18 cellular contexts compared by ENCODE assay signal in the genomic region with DNA sequence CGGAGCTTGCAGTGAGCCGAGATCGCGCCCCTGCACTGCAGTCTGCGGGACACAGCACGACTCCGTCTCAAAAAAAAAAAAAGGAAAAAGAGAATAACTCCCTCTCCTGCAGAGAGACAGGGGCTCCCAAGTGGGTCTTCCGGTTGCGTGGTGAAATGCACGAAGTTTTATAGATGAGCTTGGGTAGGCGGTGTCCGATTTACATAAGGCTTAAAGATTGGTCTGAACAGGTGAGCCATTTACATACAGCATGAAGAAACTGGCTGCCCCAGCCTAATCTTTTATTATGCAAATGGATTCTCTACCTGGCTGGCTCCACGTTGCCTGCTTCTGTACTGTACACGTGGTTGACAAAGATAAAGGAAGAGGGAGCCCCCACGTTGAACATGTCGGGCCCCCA. TPM values are rescaled to one million over a fixed set of nuclear protein-coding genes. Genes with fewer than 3 reads are reported as not detected.
A peak's percentile ranks its signal among the peaks of the same experiment; 100 is the strongest.
DNase-seq lines count a peak whose midpoint lies in the region; ATAC-seq, FAIRE-seq and TF ChIP-seq lines count a peak whose summit lies in the region.
"Had no signal": no experiment of that assay in that cellular context is flagged by ENCODE, and none has a peak within 500 bp of the region (broad histone marks: within the 10 kb centered on the region; RNA-seq: fewer than 3 reads in every experiment).

No MANE protein-coding gene starts in this region.

- H3K27ac ChIP-seq in esophagus (ENCODE audit: low read depth in 2 of 2, low read length in 1 of 2) (no peak overlapping the region), pancreas (no peak overlapping the region), OCI-LY7 (ENCODE audit: low read depth, low read length, poor library complexity, severe bottlenecking) (no peak overlapping the region)
- H3K27ac ChIP-seq: coronary artery had no signal

- CTCF ChIA-PET in HEK293T (lab: Yijun Ruan, JAX) (no interaction called here), OCI-LY7 (lab: Charles Lee; ENCODE audit: unreplicated experiment) (no interaction called here)

- no peak for FAIRE-seq in pancreas (lab: Jason Lieb, UNC)

- H2AFZ ChIP-seq in OCI-LY7 (ENCODE audit: low read length), result no peak overlapping the region

- ATAC-seq in pancreas, result peak in 3 of 4 donors; percentile 74 to 86 (median 79)
- ATAC-seq: activated naive CD8-positive, alpha-beta T cell treated with anti-CD3 and anti-CD28 coated beads, Interleukin-2, amount 50 U/mL, for 24 hours; left lobe of liver had no signal

- no peaks in the 10 kb centered on the region for H3K9me2 ChIP-seq in OCI-LY7 (ENCODE audit: insufficient read depth, low read length)

- no peaks in the 10 kb centered on the region for H3K79me2 ChIP-seq in OCI-LY7 (ENCODE audit: insufficient read depth, low read depth, low read length)

- H3K36me3 ChIP-seq in esophagus (ENCODE audit: control insufficient read depth in 2 of 2, insufficient read depth in 2 of 2, low read length in 1 of 2) (no peaks in the 10 kb centered on the region), pancreas (no peaks in the 10 kb centered on the region), OCI-LY7 (ENCODE audit: insufficient read depth, low read length) (no peaks in the 10 kb centered on the region)

- H3K27me3 ChIP-seq in esophagus (ENCODE audit: control insufficient read depth in 1 of 2, insufficient read depth in 2 of 2, low read length in 2 of 2) (no peaks in the 10 kb centered on the region), pancreas (no peaks in the 10 kb centered on the region)

- WGBS in esophagus, 2 donors, result 30 to 31% methylated on average over 16 of the region's 16 CpGs
- 14 to 15% methylated on average over 15 to 16 of the region's 16 CpGs for WGBS in pancreas, 2 donors

- DNase-seq in HEK293T (ENCODE audit: extremely low spot score) (no peak), NCI-H2196 treated with DMSO at 0.1 percent for 48 hours (lab: John Stamatoyannopoulos, UW; ENCODE audit: unreplicated experiment) (peak; percentile 58), pancreas (no peak), HCEC 1CT (no peak), NCI-H510A treated with DMSO at 0.1 percent for 48 hours (lab: John Stamatoyannopoulos, UW) (no peak), putamen (ENCODE audit: low spot score) (no peak), OCI-LY7 (ENCODE audit: low spot score) (no peak)
- DNase-seq: activated naive CD8-positive, alpha-beta T cell treated with anti-CD3 and anti-CD28 coated beads, Interleukin-2, amount 50 U/mL, for 24 hours; CD4-positive, CD25-positive, alpha-beta regulatory T cell; NCI-H1694; RPMI8226; stimulated activated CD4-positive, alpha-beta T cell treated with anti-CD3 and anti-CD28 coated beads, Interleukin-2, amount 100 ng/mL, for 48 hours; stimulated activated naive CD4-positive, alpha-beta T cell treated with Interleukin-2 at 50 U/mL for 16 hours; T-helper 9 cell had no signal

- no peak overlapping the region for H3K4me2 ChIP-seq in OCI-LY7 (ENCODE audit: low read length)

- H4K20me1 ChIP-seq in OCI-LY7 (ENCODE audit: insufficient read depth, low read length), result no peaks in the 10 kb centered on the region

- no TSS peak for BruUV-seq in OCI-LY7 (replicated peaks; lab: Mats Ljungman, UMichigan)

- intact Hi-C loops in pancreas (cut with DNase I) (no loop called here), OCI-LY7 (cut with micrococcal nuclease; ENCODE audit: unreplicated experiment) (no loop called here)

- TF ChIP-seq CTCF in pancreas (IDR thresholded peaks at IDR 0.05) (no peak), OCI-LY7 (conservative IDR thresholded peaks at IDR 0.05; ENCODE audit: low read length) (no peak)

- H3K4me1 ChIP-seq in esophagus (ENCODE audit: control insufficient read depth in 2 of 2, insufficient read depth in 2 of 2, low read length in 1 of 2) (no peaks in the 10 kb centered on the region), pancreas (no peaks in the 10 kb centered on the region), OCI-LY7 (ENCODE audit: insufficient read depth, low read length, poor library complexity, severe bottlenecking) (no peaks in the 10 kb centered on the region)

- peak overlapping the region; percentile 7 to 33 for H3K4me3 ChIP-seq in esophagus (ENCODE audit: low read depth in 1 of 2, low read length in 2 of 2)
- peak overlapping the region in 1 of 4 donors; percentile 4 for H3K4me3 ChIP-seq in pancreas
- H3K4me3 ChIP-seq in OCI-LY7 (ENCODE audit: low read depth, low read length, poor library complexity, severe bottlenecking), result no peak overlapping the region
- H3K4me3 ChIP-seq: coronary artery had no signal

- H3K9me3 ChIP-seq in esophagus (ENCODE audit: control insufficient read depth in 2 of 2, insufficient read depth in 1 of 2, low read depth in 1 of 2, low read length in 1 of 2), result peaks cover 0 to 2% of the 10 kb centered on the region in 2 donors
- H3K9me3 ChIP-seq in pancreas, result no peaks in the 10 kb centered on the region
- H3K9me3 ChIP-seq in OCI-LY7 (ENCODE audit: low read length), result no peaks in the 10 kb centered on the region

- POLR2A ChIA-PET in HEK293T (lab: Yijun Ruan, JAX) (interaction anchor here (1.3 kb wide), 1 partner anchor 367 kb away, joined by 3 read pairs; a partner anchor contains a TSS), OCI-LY7 (lab: Charles Lee) (no interaction called here)

TF ChIP-seq in HEK293T, 16 proteins besides CTCF, POLR2A, EP300 and RAD21:
- no peak for TF ChIP-seq FOXM1 (IDR thresholded peaks at IDR 0.05; ENCODE audit: borderline replicate concordance)
- TF ChIP-seq ZNF384 (IDR thresholded peaks at IDR 0.05), result peak; percentile 60

RNA-seq across cellular contexts. Expression of a gene that starts 19.5 kb away (rescaled TPM):
- polyA plus RNA-seq in esophagus (under 1 TPM; 0.22 to 0.73 TPM), pancreas (under 1 TPM; 0.31 to 0.65 TPM)
- total RNA-seq in pancreas (1 to 10 TPM in 2 of 6 donors, under 1 TPM in 4; 0.31 to 4.5 (median 0.83) TPM), OCI-LY7 (2022) (0.11 TPM in 1 of 2 replicates, not detected in the other)
- not detected in 2 replicates for total RNA-seq in OCI-LY7 (2014; rRNA removed; shearing (Covaris generic))
- total RNA-seq: HT1080 had no signal
